Comparison of ENCODE assay signal across 7 cellular contexts in genomic region chr4:7137346-7138200, GRCh38. TPM values are rescaled to one million over a fixed set of nuclear protein-coding genes. Genes with fewer than 3 reads are reported as not detected.
"Had no signal": no experiment of that assay in that cellular context is flagged by ENCODE, and none has a peak within 500 bp of the region (broad histone marks: within the 10 kb centered on the region; RNA-seq: fewer than 3 reads in every experiment).

No MANE protein-coding gene starts in this region.

- H3K9me3 ChIP-seq: HAP-1 had no signal

- H3K4me2 ChIP-seq: GM23338 had no signal

- H3K4me3 ChIP-seq: GM23338, HAP-1, K562 had no signal

- H3K36me3 ChIP-seq: HAP-1 had no signal

- H3K4me1 ChIP-seq: HAP-1 had no signal

- DNase-seq: H7, IMR-90 had no signal

- H2AFZ ChIP-seq: GM23338 had no signal

- ATAC-seq: GM23338, HCT116, K562 had no signal

RNA-seq across cellular contexts. Expression of gene SORCS2, which starts 54.8 kb away (rescaled TPM):
- total RNA-seq: HT-29, K562 had no signal
- polyA plus RNA-seq: K562 had no signal
